8 cellular contexts compared by ENCODE assay signal in the genomic region with DNA sequence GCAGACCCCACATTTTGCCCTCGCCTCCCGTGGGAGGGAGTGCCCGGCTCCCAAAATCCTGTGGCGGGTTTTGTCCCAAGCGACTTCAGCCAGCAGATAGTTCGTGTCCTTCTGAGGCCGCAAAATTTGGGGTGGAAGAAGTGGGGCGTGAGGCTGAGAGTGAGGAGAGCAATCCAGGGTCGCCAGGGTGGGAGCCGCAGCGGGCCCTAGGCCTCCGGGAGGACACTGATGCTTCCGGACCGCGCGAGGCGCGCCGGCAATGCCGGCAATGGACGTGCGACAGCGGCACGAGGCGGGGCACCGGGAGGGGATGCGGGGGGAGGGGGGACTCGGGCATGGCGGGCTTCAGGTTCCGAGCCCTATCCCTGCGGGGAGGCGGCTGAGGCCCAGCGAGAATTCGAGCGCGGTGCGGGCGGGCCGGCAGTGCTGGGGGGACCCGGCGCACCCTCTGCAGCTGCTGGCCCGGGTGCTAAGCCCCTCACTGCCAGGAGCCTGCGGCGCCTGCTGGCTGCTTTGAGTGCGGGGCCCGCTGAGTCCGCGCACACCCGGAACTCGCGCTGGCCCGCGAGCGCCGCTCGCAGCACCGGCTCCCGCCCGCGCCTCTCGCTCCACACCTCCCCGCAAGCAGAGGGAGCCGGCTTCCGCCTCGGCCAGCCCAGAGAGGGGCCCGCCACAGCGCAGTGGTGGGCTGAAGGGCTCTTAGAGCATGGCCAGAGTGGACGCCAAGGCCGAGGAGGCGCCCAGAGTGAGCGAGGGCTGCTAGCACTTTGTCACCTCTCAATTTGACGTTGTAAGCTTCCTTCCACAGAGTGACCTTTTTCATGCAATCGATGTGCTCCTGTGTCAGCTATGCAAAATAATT.
DNase-seq lines count a peak whose midpoint lies in the region; ATAC-seq and TF ChIP-seq lines count a peak whose summit lies in the region.

No MANE protein-coding gene starts in this region.

- H3K4me2 ChIP-seq in mesendoderm (ENCODE audit: low read length): peak overlapping the region; percentile 66

- POLR2A ChIA-PET in AG04450 (lab: Yijun Ruan, JAX): interaction anchor here (0.7 kb wide), 1 partner anchor 432 kb away, joined by 3 read pairs; no protein-coding TSS in a partner anchor

- H3K27ac ChIP-seq in AG04450 (ENCODE audit: low read depth, low read length) (no peak overlapping the region), mesendoderm (ENCODE audit: low read depth, low read length) (no peak overlapping the region)

- H3K56ac ChIP-seq in mesendoderm (ENCODE audit: low read length): peak overlapping the region; percentile 91

- no peaks in the 10 kb centered on the region for H3K79me1 ChIP-seq in mesendoderm (ENCODE audit: low read length)

- no CpG with 5 or more reads among the region's 73 CpGs for WGBS in mesendoderm (ENCODE audit: extremely low coverage, insufficient coverage, low lambda C conversion rate)

- no peaks in the 10 kb centered on the region for H3K36me3 ChIP-seq in mesendoderm (ENCODE audit: control insufficient read depth, insufficient read depth, low read length)

- peak overlapping the region; percentile 92 to 94 for H3K4me3 Mint-ChIP-seq in effector memory CD8-positive, alpha-beta T cell

- H2BK5ac ChIP-seq in mesendoderm (ENCODE audit: low read length): no peak overlapping the region

- peak overlapping the region; percentile 24 for H3K23ac ChIP-seq in mesendoderm (ENCODE audit: low read length)

- no peak overlapping the region for H2BK15ac ChIP-seq in mesendoderm (replicated peaks; ENCODE audit: low read depth)

- peaks cover 3% of the 10 kb centered on the region for H3K36me3 Mint-ChIP-seq in effector memory CD8-positive, alpha-beta T cell (ENCODE audit: insufficient read depth)

- no peaks in the 10 kb centered on the region for H3K4me1 ChIP-seq in mesendoderm (ENCODE audit: control insufficient read depth, low read depth, low read length)

- H3K9me3 ChIP-seq in AG04450 (ENCODE audit: control insufficient read depth, insufficient read depth, low read length): no peaks in the 10 kb centered on the region

- DNase-seq in AG04450 (ENCODE audit: low read depth, low spot score) (peak; percentile 20), NCI-H526 treated with DMSO at 0.1 percent for 48 hours (lab: John Stamatoyannopoulos, UW) (peak; percentile 4), mesendoderm (peak; percentile 79)
- DNase-seq in activated CD8-positive, alpha-beta memory T cell treated with anti-CD3 and anti-CD28 coated beads for 48 hours (ENCODE audit: low read depth in 2 of 3, low spot score in 2 of 3): peak; percentile 10 to 74 (median 55)
- peak; percentile 71 to 83 (median 74) for DNase-seq in effector memory CD8-positive, alpha-beta T cell
- DNase-seq in stimulated activated CD8-positive, alpha-beta memory T cell treated with anti-CD3 and anti-CD28 coated beads, Interleukin-12 subunit alpha, Interleukin-12 subunit beta, amount 100 ng/mL, for 4 hours (ENCODE audit: low read depth): peak; percentile 59

- peak; percentile 53 for ATAC-seq in GM18861 (IDR thresholded peaks at IDR 0.05; ENCODE audit: unreplicated experiment)
- peak; percentile 61 for ATAC-seq in HG03066 (IDR thresholded peaks at IDR 0.05; ENCODE audit: low read depth, unreplicated experiment)
- peak; percentile 84 for ATAC-seq in effector memory CD8-positive, alpha-beta T cell (replicated peaks)

- peak overlapping the region; percentile 81 for H3K9ac ChIP-seq in mesendoderm (ENCODE audit: low read length)

- H3K79me2 ChIP-seq in mesendoderm (ENCODE audit: control insufficient read depth, insufficient read depth, low read length): no peaks in the 10 kb centered on the region

- peaks cover 33 to 44% of the 10 kb centered on the region in 2 donors for H3K4me1 Mint-ChIP-seq in effector memory CD8-positive, alpha-beta T cell (ENCODE audit: low read depth in 2 of 2)

- H4K5ac ChIP-seq in mesendoderm (ENCODE audit: low read length): no peak overlapping the region

- peak overlapping the region; percentile 95 to 98 for H3K27ac Mint-ChIP-seq in effector memory CD8-positive, alpha-beta T cell

- H3K4me3 ChIP-seq in AG04450 (ENCODE audit: low read depth, low read length): peak overlapping the region; percentile 71
- H3K4me3 ChIP-seq in mesendoderm (ENCODE audit: low read length): peak overlapping the region; percentile 61

- H3K18ac ChIP-seq in mesendoderm (ENCODE audit: low read length): peak overlapping the region; percentile 31

- CTCF ChIA-PET in AG04450 (lab: Charles Lee): interaction anchor here (0.5 to 5.3 kb wide), 31 partner anchors 11 to 1158 kb away, joined by 3 to 89 read pairs (median 4); no protein-coding TSS in a partner anchor

- no peaks in the 10 kb centered on the region for H3K9me3 Mint-ChIP-seq in effector memory CD8-positive, alpha-beta T cell

- H3K27me3 ChIP-seq in AG04450 (ENCODE audit: control insufficient read depth, insufficient read depth, low read length) (no peaks in the 10 kb centered on the region), mesendoderm (ENCODE audit: insufficient read depth, low read length, poor library complexity) (no peaks in the 10 kb centered on the region)

- H3K4ac ChIP-seq in mesendoderm (ENCODE audit: low read depth, low read length): no peak overlapping the region

- no peak overlapping the region for H2AK5ac ChIP-seq in mesendoderm (ENCODE audit: low read length)

- TF ChIP-seq CTCF in AG04450 (IDR thresholded peaks at IDR 0.05; ENCODE audit: low read depth, low read length): no peak

- no peak overlapping the region for H2BK120ac ChIP-seq in mesendoderm (ENCODE audit: low read depth, low read length)

- no peak overlapping the region for H4K8ac ChIP-seq in mesendoderm (ENCODE audit: low read depth, low read length)

- H3K27me3 Mint-ChIP-seq in effector memory CD8-positive, alpha-beta T cell: no peaks in the 10 kb centered on the region

Comparison
In these comparisons a context has a peak if more than half of its experiments do, and no peak if none do; other contexts are left out.
1. DNase-seq: peak in every context shown above with its lines; median percentile 79 in mesendoderm; 74 in effector memory CD8-positive, alpha-beta T cell; 59 in stimulated activated CD8-positive, alpha-beta memory T cell treated with anti-CD3 and anti-CD28 coated beads, Interleukin-12 subunit alpha, Interleukin-12 subunit beta, amount 100 ng/mL, for 4 hours; 55 in activated CD8-positive, alpha-beta memory T cell treated with anti-CD3 and anti-CD28 coated beads for 48 hours; 20 in AG04450; 4 in NCI-H526 treated with DMSO at 0.1 percent for 48 hours.